In genomic region chr10:77420942-77421523, GRCh38 we compare ENCODE assay signal across 15 cellular contexts.
"Had no signal": no experiment of that assay in that cellular context is flagged by ENCODE, and none has a peak within 500 bp of the region (broad histone marks: within the 10 kb centered on the region; RNA-seq: fewer than 3 reads in every experiment).

No MANE protein-coding gene starts in this region.

- H3K27me3 Mint-ChIP-seq: activated CD4-positive, alpha-beta memory T cell treated with anti-CD3 and anti-CD28 coated beads for 36 hours had no signal

- H3K27ac ChIP-seq: SK-N-MC, VCaP had no signal

- H3K4me3 ChIP-seq: SK-N-MC had no signal

- ATAC-seq: activated T-cell treated with anti-CD3 and anti-CD28 coated beads, Interleukin-2, amount 50 U/mL, for 72 hours; left cardiac atrium had no signal

- H3K27ac Mint-ChIP-seq: activated CD4-positive, alpha-beta memory T cell treated with anti-CD3 and anti-CD28 coated beads for 36 hours; activated naive CD8-positive, alpha-beta T cell treated with anti-CD3 and anti-CD28 coated beads, Interleukin-2, amount 10 ng/mL, durations not matched to agents 7 days and 5 days; activated T-cell treated with anti-CD3 and anti-CD28 coated beads, Interleukin-2, amount 50 U/mL, for 72 hours; stimulated activated naive CD8-positive, alpha-beta T cell treated with anti-CD3 and anti-CD28 coated beads, Interleukin-15, Interleukin-2, amounts not matched to agents 100 ng/mL and 50 ng/mL, for 24 hours had no signal

- H3K4me3 Mint-ChIP-seq: activated CD4-positive, alpha-beta memory T cell treated with anti-CD3 and anti-CD28 coated beads for 36 hours; activated naive CD8-positive, alpha-beta T cell treated with anti-CD3 and anti-CD28 coated beads, Interleukin-2, amount 10 ng/mL, durations not matched to agents 7 days and 5 days; activated T-cell treated with anti-CD3 and anti-CD28 coated beads, Interleukin-2, amount 50 U/mL, for 72 hours; nephron; stimulated activated naive CD8-positive, alpha-beta T cell treated with anti-CD3 and anti-CD28 coated beads, Interleukin-15, Interleukin-2, amounts not matched to agents 100 ng/mL and 50 ng/mL, for 24 hours had no signal

- H3K4me1 Mint-ChIP-seq: activated naive CD8-positive, alpha-beta T cell treated with anti-CD3 and anti-CD28 coated beads, Interleukin-2, amount 10 ng/mL, durations not matched to agents 7 days and 5 days had no signal

- DNase-seq: activated CD4-positive, alpha-beta memory T cell treated with anti-CD3 and anti-CD28 coated beads for 36 hours; activated gamma-delta T cell treated with Interleukin-2 at 50 U/mL for 16 hours; activated naive CD8-positive, alpha-beta T cell treated with anti-CD3 and anti-CD28 coated beads, Interleukin-2, amount 10 ng/mL, durations not matched to agents 7 days and 5 days; activated T-cell treated with anti-CD3 and anti-CD28 coated beads, Interleukin-2, amount 50 U/mL, for 72 hours; caudate nucleus; cortex of kidney; effector CD8-positive, alpha-beta T cell; left cardiac atrium; stimulated activated CD4-positive, alpha-beta T cell treated with anti-CD3 and anti-CD28 coated beads, Interleukin-4, amount 100 ng/mL, for 1 hour; stimulated activated CD8-positive, alpha-beta memory T cell treated with anti-CD3 and anti-CD28 coated beads, Interleukin-4, amount 100 ng/mL, for 48 hours; T-helper 1 cell had no signal

- H3K9me3 Mint-ChIP-seq: activated CD4-positive, alpha-beta memory T cell treated with anti-CD3 and anti-CD28 coated beads for 36 hours; activated naive CD8-positive, alpha-beta T cell treated with anti-CD3 and anti-CD28 coated beads, Interleukin-2, amount 10 ng/mL, durations not matched to agents 7 days and 5 days; activated T-cell treated with anti-CD3 and anti-CD28 coated beads, Interleukin-2, amount 50 U/mL, for 72 hours; nephron; stimulated activated naive CD8-positive, alpha-beta T cell treated with anti-CD3 and anti-CD28 coated beads, Interleukin-15, Interleukin-2, amounts not matched to agents 100 ng/mL and 50 ng/mL, for 24 hours had no signal

- H3K36me3 Mint-ChIP-seq: activated CD4-positive, alpha-beta memory T cell treated with anti-CD3 and anti-CD28 coated beads for 36 hours; activated naive CD8-positive, alpha-beta T cell treated with anti-CD3 and anti-CD28 coated beads, Interleukin-2, amount 10 ng/mL, durations not matched to agents 7 days and 5 days had no signal
